In the genomic region with DNA sequence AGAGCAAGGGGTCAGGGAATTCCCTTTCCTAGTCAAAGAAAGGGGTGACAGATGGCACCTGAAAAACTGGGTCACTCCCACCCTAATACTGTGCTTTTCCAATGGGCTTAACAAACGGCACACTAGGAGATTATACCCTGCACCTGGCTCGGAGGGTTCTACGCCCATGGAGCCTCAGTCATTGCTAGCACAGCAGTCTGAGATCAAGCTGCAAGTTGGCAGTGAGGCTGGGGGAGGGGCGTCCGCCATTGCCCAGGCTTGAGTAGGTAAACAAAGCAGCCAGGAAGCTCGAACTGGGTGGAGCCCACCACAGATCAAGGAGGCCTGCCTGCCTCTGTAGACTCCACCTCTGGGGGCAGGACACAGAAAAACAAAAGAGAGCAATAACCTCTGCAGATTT, we compare ENCODE assay signal across 4 cellular contexts. TPM values are rescaled to one million over a fixed set of nuclear protein-coding genes. Genes with fewer than 3 reads are reported as not detected.
"Had no signal": no experiment of that assay in that cellular context is flagged by ENCODE, and none has a peak within 500 bp of the region (broad histone marks: within the 10 kb centered on the region; RNA-seq: fewer than 3 reads in every experiment).

No MANE protein-coding gene starts in this region.

RNA-seq across cellular contexts. Expression of a gene that starts 30.6 kb away (rescaled TPM):
- total RNA-seq: lower lobe of right lung, osteoblast, prostate gland, vagina had no signal
